8 cellular contexts compared by ENCODE assay signal in genomic region chr1:19643602-19644419, GRCh38. TPM values are rescaled to one million over a fixed set of nuclear protein-coding genes. Genes with fewer than 3 reads are reported as not detected.
DNase-seq lines count a peak whose midpoint lies in the region; ATAC-seq and TF ChIP-seq lines count a peak whose summit lies in the region.

NBL1 (plus strand) TSS chr1:19644311; CDS start chr1:19655031, 10,720 bp downstream.

- no peaks in the 10 kb centered on the region for H3K36me3 ChIP-seq in kidney epithelial cell (ENCODE audit: control insufficient read depth, insufficient read depth, low read length)

- H3K27me3 ChIP-seq in kidney epithelial cell (ENCODE audit: control insufficient read depth, insufficient read depth, low read length) = no peaks in the 10 kb centered on the region

- H3K4me3 ChIP-seq in kidney epithelial cell (ENCODE audit: low read depth, low read length) = peak within 1 kb of the TSS; percentile 64

- no peaks in the 10 kb centered on the region for H3K9me3 Mint-ChIP-seq in activated B cell treated with CpG ODN at 0.5 μM for 24 hours
- H3K9me3 Mint-ChIP-seq in central memory CD8-positive, alpha-beta T cell = no peaks in the 10 kb centered on the region

- intact Hi-C loops in activated B cell treated with CpG ODN at 0.5 μM for 24 hours (cut with micrococcal nuclease) = no loop called here

- DNase-seq in D341Med (ENCODE audit: low spot score) = peak; percentile 80
- DNase-seq in HT-29 (ENCODE audit: low spot score) = peak; percentile 31
- DNase-seq in activated B cell treated with CpG ODN at 0.5 μM for 24 hours = peak; percentile 38
- DNase-seq in central memory CD8-positive, alpha-beta T cell (ENCODE audit: low spot score in 2 of 2) = peak; percentile 41 to 59
- DNase-seq in kidney epithelial cell (ENCODE audit: low read depth) = no peak
- DNase-seq in stimulated activated CD4-positive, alpha-beta T cell treated with anti-CD3 and anti-CD28 coated beads, Interleukin-15, amount 100 ng/mL, for 24 hours = peak; percentile 78
- no peak for DNase-seq in NCI-H1694 treated with DMSO at 0.1 percent for 48 hours (lab: John Stamatoyannopoulos, UW)

- CTCF ChIA-PET in activated B cell treated with CpG ODN at 0.5 μM for 24 hours (lab: Charles Lee) = no interaction called here

- H3K4me3 Mint-ChIP-seq in activated B cell treated with CpG ODN at 0.5 μM for 24 hours = peak within 1 kb of the TSS; percentile 87
- H3K4me3 Mint-ChIP-seq in central memory CD8-positive, alpha-beta T cell = peak within 1 kb of the TSS; percentile 98

- no peak for TF ChIP-seq CTCF in activated B cell treated with CpG ODN at 0.5 μM for 24 hours (IDR thresholded peaks at IDR 0.05)
- no peak for TF ChIP-seq CTCF in kidney epithelial cell (IDR thresholded peaks at IDR 0.05; ENCODE audit: insufficient read depth, low read length, poor library complexity, severe bottlenecking)

- H3K4me1 Mint-ChIP-seq in activated B cell treated with CpG ODN at 0.5 μM for 24 hours = peaks cover 12% of the 10 kb centered on the region
- H3K4me1 Mint-ChIP-seq in central memory CD8-positive, alpha-beta T cell = peaks cover 19% of the 10 kb centered on the region

- no peaks in the 10 kb centered on the region for H3K36me3 Mint-ChIP-seq in activated B cell treated with CpG ODN at 0.5 μM for 24 hours (ENCODE audit: low read depth)
- peaks cover 12% of the 10 kb centered on the region for H3K36me3 Mint-ChIP-seq in central memory CD8-positive, alpha-beta T cell (ENCODE audit: insufficient read depth)

- H3K27me3 Mint-ChIP-seq in activated B cell treated with CpG ODN at 0.5 μM for 24 hours = peaks cover 50% of the 10 kb centered on the region
- peaks cover 25% of the 10 kb centered on the region for H3K27me3 Mint-ChIP-seq in central memory CD8-positive, alpha-beta T cell

- no peak within 1 kb of the TSS for H3K27ac Mint-ChIP-seq in activated B cell treated with CpG ODN at 0.5 μM for 24 hours
- peak within 1 kb of the TSS; percentile 98 for H3K27ac Mint-ChIP-seq in central memory CD8-positive, alpha-beta T cell (ENCODE audit: low read depth)

- peak; percentile 76 for ATAC-seq in activated B cell treated with CpG ODN at 0.5 μM for 24 hours (ENCODE audit: low read depth)
- ATAC-seq in central memory CD8-positive, alpha-beta T cell (replicated peaks; ENCODE audit: extremely low read depth, poor library complexity, severe bottlenecking) = peak; percentile 90
- ATAC-seq in HG02763 (IDR thresholded peaks at IDR 0.05; ENCODE audit: unreplicated experiment) = no peak

- POLR2A ChIA-PET in activated B cell treated with CpG ODN at 0.5 μM for 24 hours (lab: Charles Lee) = interaction anchor here (0.5 to 0.6 kb wide), 2 partner anchors 12 to 20 kb away, joined by 4 to 5 read pairs; no protein-coding TSS in a partner anchor

RNA-seq across cellular contexts. Expression of gene NBL1, which starts in this region (rescaled TPM):
- total RNA-seq in HT-29 (2014; rRNA removed; shearing (Covaris generic)) = 62.3 and 80.6 TPM in 2 replicates
- 0.54 and 0.64 TPM in 2 replicates for total RNA-seq in activated B cell treated with CpG ODN at 0.5 μM for 24 hours
- total RNA-seq in kidney epithelial cell = 71.0 and 76.7 TPM in 2 replicates

Comparison
In these comparisons a context has a peak if more than half of its experiments do, and no peak if none do; other contexts are left out.
1. RNA of gene NBL1 (total RNA-seq): 71.0 to 76.7 TPM in kidney epithelial cell and 62.3 to 80.6 TPM in HT-29; 0.54 to 0.64 TPM in activated B cell treated with CpG ODN at 0.5 μM for 24 hours; every median in the first group is over 10 times any median in the second.
2. Peak in DNase-seq and ATAC-seq in activated B cell treated with CpG ODN at 0.5 μM for 24 hours; RNA of the gene not detected or under 1 TPM.
3. DNase-seq: peak in D341Med (single experiment), HT-29 (single experiment), central memory CD8-positive, alpha-beta T cell (2 of 2) and stimulated activated CD4-positive, alpha-beta T cell treated with anti-CD3 and anti-CD28 coated beads, Interleukin-15, amount 100 ng/mL, for 24 hours (single experiment); none in kidney epithelial cell (single experiment) and NCI-H1694 treated with DMSO at 0.1 percent for 48 hours (single experiment).